Comparison of ENCODE assay signal across 8 cellular contexts in genomic region chr7:32494946-32495297, GRCh38. TPM values are rescaled to one million over a fixed set of nuclear protein-coding genes. Genes with fewer than 3 reads are reported as not detected.
DNase-seq lines count a peak whose midpoint lies in the region; ATAC-seq and TF ChIP-seq lines count a peak whose summit lies in the region.

No MANE protein-coding gene starts in this region.

- H3K36me3 Mint-ChIP-seq in activated T-helper 2 cell treated with anti-CD3 and anti-CD28 coated beads, Interferon-gamma antibody, Interleukin-2, Interleukin-4, amounts not matched to agents 10 μg/mL and 5 μg/mL and 100 μg/mL, durations not matched to agents 14 hours and 24 hours and 36 hours (ENCODE audit: low read depth) = peaks cover 24% of the 10 kb centered on the region
- no peaks in the 10 kb centered on the region for H3K36me3 Mint-ChIP-seq in immature natural killer cell

- H3K4me3 Mint-ChIP-seq in activated T-helper 2 cell treated with anti-CD3 and anti-CD28 coated beads, Interferon-gamma antibody, Interleukin-2, Interleukin-4, amounts not matched to agents 10 μg/mL and 5 μg/mL and 100 μg/mL, durations not matched to agents 14 hours and 24 hours and 36 hours (ENCODE audit: low read depth) = peak overlapping the region; percentile 91
- H3K4me3 Mint-ChIP-seq in immature natural killer cell = peak overlapping the region; percentile 92 to 98 (median 95)

- H3K27me3 ChIP-seq in testis = no peaks in the 10 kb centered on the region

- TF ChIP-seq CTCF in testis (IDR thresholded peaks at IDR 0.05) = no peak

- 0 to 1% methylated on average over 14 of the region's 14 CpGs for WGBS in testis, 2 donors

- no peaks in the 10 kb centered on the region for H3K27me3 Mint-ChIP-seq in activated T-helper 2 cell treated with anti-CD3 and anti-CD28 coated beads, Interferon-gamma antibody, Interleukin-2, Interleukin-4, amounts not matched to agents 10 μg/mL and 5 μg/mL and 100 μg/mL, durations not matched to agents 14 hours and 24 hours and 36 hours (ENCODE audit: low read depth)
- H3K27me3 Mint-ChIP-seq in immature natural killer cell (ENCODE audit: low read depth in 3 of 3) = peaks cover 3 to 19% (median 10%) of the 10 kb centered on the region in 3 donors

- no peak for TF ChIP-seq POLR2A in testis (IDR thresholded peaks at IDR 0.05)

- H3K4me1 Mint-ChIP-seq in activated T-helper 2 cell treated with anti-CD3 and anti-CD28 coated beads, Interferon-gamma antibody, Interleukin-2, Interleukin-4, amounts not matched to agents 10 μg/mL and 5 μg/mL and 100 μg/mL, durations not matched to agents 14 hours and 24 hours and 36 hours (ENCODE audit: low read depth) = peaks cover 31% of the 10 kb centered on the region
- peaks cover 40 to 48% of the 10 kb centered on the region in 2 donors for H3K4me1 Mint-ChIP-seq in immature natural killer cell

- peak overlapping the region; percentile 94 to 96 for H3K4me3 ChIP-seq in testis

- peak; percentile 14 for ATAC-seq in GM18907 (IDR thresholded peaks at IDR 0.05; ENCODE audit: unreplicated experiment)
- peak; percentile 3 for ATAC-seq in HG03045 (IDR thresholded peaks at IDR 0.05; ENCODE audit: unreplicated experiment)
- ATAC-seq in HG03521 (IDR thresholded peaks at IDR 0.05; ENCODE audit: unreplicated experiment) = no peak

- H3K9me3 ChIP-seq in testis = no peaks in the 10 kb centered on the region

- H3K36me3 ChIP-seq in testis (ENCODE audit: low read depth, missing control alignments) = no peaks in the 10 kb centered on the region

- no peak for DNase-seq in activated T-helper 2 cell treated with anti-CD3 and anti-CD28 coated beads, Interferon-gamma antibody, Interleukin-2, Interleukin-4, amounts not matched to agents 10 μg/mL and 5 μg/mL and 100 μg/mL, durations not matched to agents 14 hours and 24 hours and 36 hours (ENCODE audit: low spot score)
- DNase-seq in immature natural killer cell = no peak
- DNase-seq in testis = no peak
- no peak for DNase-seq in HUDEP-2 (lab: John Stamatoyannopoulos, UW; ENCODE audit: unreplicated experiment in 76 of 76)
- no peak for DNase-seq in stimulated activated naive CD4-positive, alpha-beta T cell (lab: John Stamatoyannopoulos, UW)

- H3K27ac ChIP-seq in testis = peak overlapping the region; percentile 96

- peaks cover 15% of the 10 kb centered on the region for H3K4me1 ChIP-seq in testis

- intact Hi-C loops in activated T-helper 2 cell treated with anti-CD3 and anti-CD28 coated beads, Interferon-gamma antibody, Interleukin-2, Interleukin-4, amounts not matched to agents 10 μg/mL and 5 μg/mL and 100 μg/mL, durations not matched to agents 14 hours and 24 hours and 36 hours (cut with micrococcal nuclease) = loop anchor here (1.0 to 5.0 kb wide), 5 partner anchors 47 to 634 kb away; partner anchors contain the start of genes BBS9 and RP9
- intact Hi-C loops in testis (cut with DNase I; ENCODE audit: low total_unique reads) = no loop called here

- H3K27ac Mint-ChIP-seq in activated T-helper 2 cell treated with anti-CD3 and anti-CD28 coated beads, Interferon-gamma antibody, Interleukin-2, Interleukin-4, amounts not matched to agents 10 μg/mL and 5 μg/mL and 100 μg/mL, durations not matched to agents 14 hours and 24 hours and 36 hours = peak overlapping the region; percentile 82
- H3K27ac Mint-ChIP-seq in immature natural killer cell = peak overlapping the region; percentile 84 to 97 (median 92)

- peaks cover 4% of the 10 kb centered on the region for H3K9me3 Mint-ChIP-seq in activated T-helper 2 cell treated with anti-CD3 and anti-CD28 coated beads, Interferon-gamma antibody, Interleukin-2, Interleukin-4, amounts not matched to agents 10 μg/mL and 5 μg/mL and 100 μg/mL, durations not matched to agents 14 hours and 24 hours and 36 hours
- no peaks in the 10 kb centered on the region for H3K9me3 Mint-ChIP-seq in immature natural killer cell

RNA-seq across cellular contexts. Expression of gene AVL9, which starts 0.4 kb away (rescaled TPM):
- total RNA-seq in activated T-helper 2 cell treated with anti-CD3 and anti-CD28 coated beads, Interferon-gamma antibody, Interleukin-2, Interleukin-4, amounts not matched to agents 10 μg/mL and 5 μg/mL and 100 μg/mL, durations not matched to agents 14 hours and 24 hours and 36 hours = 40.8 and 43.9 TPM in 2 replicates
- polyA plus RNA-seq in immature natural killer cell (10 to 100 TPM in 1 of 3 donors, 1 to 10 TPM in 2; 8.4 to 14.5 (median 9.3) TPM), testis (ENCODE audit: insufficient read depth, low read depth, low replicate concordance) (27.5 TPM)
- total RNA-seq in testis = 10 to 100 TPM; 46.8 to 49.1 TPM

RNA-seq across cellular contexts. Expression of gene LSM5, which starts 4.7 kb away (rescaled TPM):
- total RNA-seq in activated T-helper 2 cell treated with anti-CD3 and anti-CD28 coated beads, Interferon-gamma antibody, Interleukin-2, Interleukin-4, amounts not matched to agents 10 μg/mL and 5 μg/mL and 100 μg/mL, durations not matched to agents 14 hours and 24 hours and 36 hours = 78.9 and 88.5 TPM in 2 replicates
- polyA plus RNA-seq in immature natural killer cell = 10 to 100 TPM; 79.3 to 87.8 (median 80.6) TPM
- 10 to 100 TPM; 18.9 to 19.6 TPM for total RNA-seq in testis
- polyA plus RNA-seq in testis (ENCODE audit: insufficient read depth, low read depth, low replicate concordance) = 42.6 TPM
